Comparison of ENCODE assay signal across 7 cellular contexts in genomic region chr18:45014047-45014501, GRCh38.
A peak's percentile ranks its signal among the peaks of the same experiment; 100 is the strongest.
DNase-seq lines count a peak whose midpoint lies in the region; ATAC-seq and TF ChIP-seq lines count a peak whose summit lies in the region.

No MANE protein-coding gene starts in this region.

- TF ChIP-seq CTCF in body of pancreas (IDR thresholded peaks at IDR 0.05) (no peak), upper lobe of right lung (IDR thresholded peaks at IDR 0.05) (peak; percentile 9)

- peak; percentile 16 for DNase-seq in HuH-7.5 (ENCODE audit: low spot score)
- peak in 1 of 4 donors; percentile 19 for DNase-seq in body of pancreas
- peak; percentile 95 for DNase-seq in islet precursor cell
- DNase-seq in upper lobe of right lung: no peak

- ATAC-seq in body of pancreas (peak; percentile 51), upper lobe of right lung (peak; percentile 22), HG03135 (IDR thresholded peaks at IDR 0.05; ENCODE audit: unreplicated experiment) (no peak), GM21717 (IDR thresholded peaks at IDR 0.05; ENCODE audit: unreplicated experiment) (no peak), HG02610 (IDR thresholded peaks at IDR 0.05; ENCODE audit: unreplicated experiment) (no peak)

- no peaks in the 10 kb centered on the region for H3K9me3 ChIP-seq in body of pancreas
- no peaks in the 10 kb centered on the region for H3K9me3 ChIP-seq in upper lobe of right lung

- H3K27ac ChIP-seq in body of pancreas (no peak overlapping the region), upper lobe of right lung (peak overlapping the region; percentile 55)

- H3K36me3 ChIP-seq in body of pancreas (replicated peaks in 1 of 2; ENCODE audit: insufficient read depth in 1 of 2, low read depth in 2 of 2) (no peaks in the 10 kb centered on the region), upper lobe of right lung (no peaks in the 10 kb centered on the region)

- H3K4me3 ChIP-seq in body of pancreas (no peak overlapping the region), upper lobe of right lung (no peak overlapping the region)

- intact Hi-C loops in body of pancreas (cut with DNase I): no loop called here
- intact Hi-C loops in upper lobe of right lung (cut with DNase I): no loop called here

- 78 to 86% methylated on average over 2 of the region's 2 CpGs for WGBS in body of pancreas, 2 donors

- H3K4me1 ChIP-seq in body of pancreas (peaks cover 24% of the 10 kb centered on the region), upper lobe of right lung (peaks cover 21% of the 10 kb centered on the region)

- H3K27me3 ChIP-seq in body of pancreas: no peaks in the 10 kb centered on the region
- H3K27me3 ChIP-seq in upper lobe of right lung: no peaks in the 10 kb centered on the region

- TF ChIP-seq POLR2A in body of pancreas (IDR thresholded peaks at IDR 0.05): no peak

Comparison
In these comparisons a context has a peak if more than half of its experiments do, and no peak if none do; other contexts are left out.
1. ATAC-seq: peak in body of pancreas (single experiment) and upper lobe of right lung (single experiment); none in HG03135 (single experiment), GM21717 (single experiment) and HG02610 (single experiment).